In genomic region chr19:48887861-48888612, GRCh38 we compare ENCODE assay signal across 19 cellular contexts. TPM values are rescaled to one million over a fixed set of nuclear protein-coding genes. Genes with fewer than 3 reads are reported as not detected.
DNase-seq lines count a peak whose midpoint lies in the region; ATAC-seq, FAIRE-seq and TF ChIP-seq lines count a peak whose summit lies in the region.
"Had no signal": no experiment of that assay in that cellular context is flagged by ENCODE, and none has a peak within 500 bp of the region (broad histone marks: within the 10 kb centered on the region; RNA-seq: fewer than 3 reads in every experiment).

No MANE protein-coding gene starts in this region.

- H3K27ac ChIP-seq in K562 (ENCODE audit: extremely low read depth, low read depth, low read length) (no peak overlapping the region), mesenchymal stem cell (ENCODE audit: low read length, poor library complexity, severe bottlenecking) (no peak overlapping the region)
- H3K27ac ChIP-seq: SJSA1 had no signal

- H4K91ac ChIP-seq in mesenchymal stem cell (ENCODE audit: low read length), result peak overlapping the region; percentile 40

- BruUV-seq in K562 (replicated peaks; lab: Mats Ljungman, UMichigan), result no TSS peak

- H3K18ac ChIP-seq in mesenchymal stem cell (ENCODE audit: low read depth in 1 of 2, low read length in 2 of 2), result no peak overlapping the region

- H3K14ac ChIP-seq in mesenchymal stem cell (ENCODE audit: low read length in 2 of 2), result peak overlapping the region in 1 of 2 experiments; percentile 13

- peak overlapping the region in 1 of 2 experiments; percentile 73; a peak in 2 of 4 replicates for H3K9ac ChIP-seq in K562 (ENCODE audit: insufficient read depth in 1 of 2, low read depth in 2 of 2, low read length in 2 of 2)
- no peak overlapping the region for H3K9ac ChIP-seq in mesenchymal stem cell (ENCODE audit: low read length)

- no peak overlapping the region for H2BK5ac ChIP-seq in mesenchymal stem cell (ENCODE audit: low read depth, low read length, poor library complexity, severe bottlenecking)

- in situ Hi-C loops in K562 (cut with MboI), result no loop called here

- FAIRE-seq in K562 (lab: Jason Lieb, UNC), result no peak

- H3K4me2 ChIP-seq in K562 (ENCODE audit: insufficient read depth, low read length), result no peak overlapping the region
- H3K4me2 ChIP-seq in mesenchymal stem cell (ENCODE audit: low read length, poor library complexity, severe bottlenecking), result no peak overlapping the region

- H2AFZ ChIP-seq in K562 (ENCODE audit: low read depth, low read length), result peak overlapping the region; percentile 46
- H2AFZ ChIP-seq in mesenchymal stem cell (ENCODE audit: low read depth, low read length), result no peak overlapping the region

- no peaks in the 10 kb centered on the region for H3K79me1 ChIP-seq in mesenchymal stem cell (replicated peaks; ENCODE audit: low read length, poor library complexity, severe bottlenecking)

- no peak overlapping the region for H2BK12ac ChIP-seq in mesenchymal stem cell (ENCODE audit: low read length in 2 of 2)

- H2BK120ac ChIP-seq in mesenchymal stem cell (ENCODE audit: low read depth, low read length), result no peak overlapping the region

- TF ChIP-seq CTCF in K562 (IDR thresholded peaks at IDR 0.05 in 2 of 3, conservative IDR thresholded peaks at IDR 0.05 in 1 of 3; ENCODE audit: insufficient read depth in 2 of 3, low read depth in 1 of 3, low read length in 3 of 3), result no peak

- no peak for TF ChIP-seq RAD21 in K562 (CRISPR knock-in tag; conservative IDR thresholded peaks at IDR 0.05 in 1 of 2, IDR thresholded peaks at IDR 0.05 in 1 of 2)

- no peak overlapping the region for H3K4me3 ChIP-seq in K562
- no peak overlapping the region for H3K4me3 ChIP-seq in mesenchymal stem cell (ENCODE audit: insufficient read depth in 1 of 2, low read depth in 1 of 2, low read length in 2 of 2)
- H3K4me3 ChIP-seq: SJSA1 had no signal

- TF ChIP-seq POLR2A in K562 (conservative IDR thresholded peaks at IDR 0.05), result no peak

- H3K4me1 ChIP-seq in K562 (replicated peaks in 1 of 2; ENCODE audit: control insufficient read depth in 2 of 2, insufficient read depth in 2 of 2, low read length in 2 of 2) (peaks cover 34 to 57% of the 10 kb centered on the region in 2 experiments), mesenchymal stem cell (ENCODE audit: control insufficient read depth, insufficient read depth, low read depth, low read length) (peaks cover 4% of the 10 kb centered on the region)
- H3K4me1 ChIP-seq: SJSA1 had no signal

- no peak overlapping the region for H4K8ac ChIP-seq in mesenchymal stem cell (ENCODE audit: low read length)

- H3K9me3 ChIP-seq in K562 (replicated peaks; ENCODE audit: control insufficient read depth, insufficient read depth, low read depth, low read length) (no peaks in the 10 kb centered on the region; the same call in 1 of the 2 replicates), mesenchymal stem cell (ENCODE audit: control insufficient read depth, low read length) (no peaks in the 10 kb centered on the region)
- H3K9me3 ChIP-seq: SJSA1 had no signal

- H3K79me2 ChIP-seq in K562 (ENCODE audit: control insufficient read depth, insufficient read depth, low read length), result no peaks in the 10 kb centered on the region

- H3K4ac ChIP-seq in mesenchymal stem cell (ENCODE audit: low read depth in 1 of 2, low read length in 2 of 2), result no peak overlapping the region

- POLR2A ChIA-PET in K562 (lab: Yijun Ruan, JAX), result interaction anchor here (1.5 to 5.9 kb wide), 2 partner anchors 8 to 13 kb away, joined by 6 to 71 read pairs; partner anchors contain the start of gene PPP1R15A

- H3K36me3 ChIP-seq in K562 (ENCODE audit: control insufficient read depth, insufficient read depth, low read length) (no peaks in the 10 kb centered on the region), mesenchymal stem cell (ENCODE audit: control insufficient read depth in 1 of 2, insufficient read depth in 2 of 2, low read depth in 1 of 2, low read length in 2 of 2) (no peaks in the 10 kb centered on the region)
- H3K36me3 ChIP-seq: SJSA1 had no signal

- H3K9me1 ChIP-seq in K562 (ENCODE audit: control insufficient read depth, insufficient read depth, low read length), result no peaks in the 10 kb centered on the region

- H2BK15ac ChIP-seq in mesenchymal stem cell (ENCODE audit: low read depth, poor library complexity, severe bottlenecking), result no peak overlapping the region

- H3K27me3 ChIP-seq in K562 (ENCODE audit: control insufficient read depth in 2 of 2, insufficient read depth in 2 of 2, low read length in 2 of 2) (no peaks in the 10 kb centered on the region), mesenchymal stem cell (ENCODE audit: control insufficient read depth in 1 of 2, insufficient read depth in 1 of 2, low read length in 2 of 2) (no peaks in the 10 kb centered on the region)
- H3K27me3 ChIP-seq: SJSA1 had no signal

- no peaks in the 10 kb centered on the region for H4K20me1 ChIP-seq in K562 (replicated peaks; ENCODE audit: control insufficient read depth, insufficient read depth, low read length)

- WGBS in K562 (ENCODE audit: insufficient coverage, low coverage, missing lambda C conversion rate), result 81% methylated on average over 15 of the region's 21 CpGs
- 92% methylated on average over 21 of the region's 21 CpGs for WGBS in mesenchymal stem cell

- DNase-seq in ELF-1 (ENCODE audit: low read depth, low spot score) (peak; percentile 67), K562 (ENCODE audit: extremely low read depth in 1 of 4, low spot score in 3 of 4) (no peak), mesenchymal stem cell (no peak), SKM-1 (lab: John Stamatoyannopoulos, UW; ENCODE audit: unreplicated experiment) (no peak), anterior cingulate cortex (lab: John Stamatoyannopoulos, UW) (no peak)
- DNase-seq: CD4-positive, CD25-positive, alpha-beta regulatory T cell; DMS79; Kasumi-1; NCI-H1694 treated with DMSO at 0.1 percent for 48 hours; NCI-H2081 treated with DMSO at 0.1 percent for 48 hours; NCI-H2171 treated with DMSO at 0.1 percent for 48 hours; NCI-H446; NCI-H526 had no signal

- ATAC-seq in K562 (peak; percentile 53), HG02973 (IDR thresholded peaks at IDR 0.05; ENCODE audit: unreplicated experiment) (no peak)
- ATAC-seq: HCT116, Right ventricle myocardium inferior had no signal

- intact Hi-C loops in K562 (cut with micrococcal nuclease), result no loop called here

- CTCF ChIA-PET in K562 (lab: Yijun Ruan, JAX; ENCODE audit: low intra/inter-chr PET ratio), result no interaction called here

- H2AK5ac ChIP-seq in mesenchymal stem cell (ENCODE audit: low read length, severe bottlenecking), result no peak overlapping the region

- H3K23ac ChIP-seq in mesenchymal stem cell (ENCODE audit: low read length in 2 of 2), result no peak overlapping the region

- no peak for TF ChIP-seq EP300 in K562 (IDR thresholded peaks at IDR 0.05; ENCODE audit: low read length)

RNA-seq across cellular contexts. Expression of gene TULP2, which starts 10.5 kb away (rescaled TPM):
- 0.46 and 1.5 TPM in 2 replicates for total RNA-seq in K562 (2011; cell fraction: chromatin; rRNA removed; ENCODE audit: low replicate concordance)
- 1.2 and 1.7 TPM in 2 replicates for total RNA-seq in K562 (2011; cell fraction: nucleolus; rRNA removed)
- 0.53 and 2.4 TPM in 2 replicates for total RNA-seq in K562 (2011; cell fraction: nucleoplasm; rRNA removed)
- total RNA-seq in K562 (2014; rRNA removed) (0.05 TPM in 1 of 2 replicates, not detected in the other), K562 (2014; rRNA removed; fragmentation: Illumina TruSeq; extraction: Trizol) (0.07 TPM in 1 of 2 replicates, not detected in the other), K562 (2015; rRNA removed; fragmentation: Illumina TruSeq; extraction: Trizol) (0.11 TPM in 2 replicates), K562 (2021) (0.89 and 1.5 TPM in 2 replicates)
- polyA plus RNA-seq in K562 (2011; rRNA removed) (0.25 and 1.4 TPM in 2 replicates), K562 (2014; fragmentation: Illumina TruSeq; extraction: Trizol) (0.15 and 0.19 TPM in 2 replicates), K562 (2014; fragmentation: Nextera tagmentation; extraction: Ambion mirVana) (under 1 TPM in 1 of 2 experiments, not detected in 1; 0.18 TPM), K562 (2014; rRNA removed) (0.38 and 1.1 TPM in 2 replicates)
- polyA plus RNA-seq in K562 (2011; cell fraction: cytosol; rRNA removed), result 0.49 and 1.2 TPM in 2 replicates
- 0.37 and 2.6 TPM in 2 replicates for polyA plus RNA-seq in K562 (2011; cell fraction: nucleus; rRNA removed)
- polyA plus RNA-seq in K562 (2012), result 0.53 and 0.68 TPM in 2 replicates
- 0.53 and 0.90 TPM in 2 replicates for polyA minus RNA-seq in K562 (2011; rRNA and poly(A)+ RNA removed)
- 2.3 TPM in 1 of 2 replicates, not detected in the other for polyA minus RNA-seq in K562 (2011; cell fraction: cytosol; rRNA and poly(A)+ RNA removed)
- 0.78 TPM in 1 of 2 replicates, not detected in the other for polyA minus RNA-seq in K562 (2011; cell fraction: nucleus; rRNA and poly(A)+ RNA removed)
- polyA plus RNA-seq in mesenchymal stem cell (2013, experiment 1 of 2), result 0.01 TPM
- not detected for polyA plus RNA-seq in mesenchymal stem cell (2013, experiment 2 of 2)
- total RNA-seq: CD4-positive, CD25-positive, alpha-beta regulatory T cell; MCF 10A; Right ventricle myocardium inferior; SJSA1 had no signal
- polyA plus RNA-seq: CD4-positive, CD25-positive, alpha-beta regulatory T cell had no signal

RNA-seq across cellular contexts. Expression of gene NUCB1, which starts 12.1 kb away (rescaled TPM):
- 137 and 349 TPM in 2 replicates for total RNA-seq in K562 (2011; cell fraction: chromatin; rRNA removed; ENCODE audit: low replicate concordance)
- total RNA-seq in K562 (2011; cell fraction: nucleolus; rRNA removed), result 313 and 352 TPM in 2 replicates
- 274 and 285 TPM in 2 replicates for total RNA-seq in K562 (2011; cell fraction: nucleoplasm; rRNA removed)
- total RNA-seq in K562 (2014; rRNA removed) (102 and 111 TPM in 2 replicates), K562 (2014; rRNA removed; fragmentation: Illumina TruSeq; extraction: Trizol) (25.5 and 42.5 TPM in 2 replicates), K562 (2015; rRNA removed; fragmentation: Illumina TruSeq; extraction: Trizol) (71.7 and 82.4 TPM in 2 replicates), K562 (2021) (138 and 153 TPM in 2 replicates)
- polyA plus RNA-seq in K562 (2011; rRNA removed) (59.3 and 117 TPM in 2 replicates), K562 (2014; fragmentation: Illumina TruSeq; extraction: Trizol) (87.6 and 141 TPM in 2 replicates), K562 (2014; fragmentation: Nextera tagmentation; extraction: Ambion mirVana) (1 to 10 TPM; 3.1 to 5.3 TPM), K562 (2014; rRNA removed) (133 and 139 TPM in 2 replicates)
- polyA plus RNA-seq in K562 (2011; cell fraction: cytosol; rRNA removed), result 120 and 173 TPM in 2 replicates
- 155 and 191 TPM in 2 replicates for polyA plus RNA-seq in K562 (2011; cell fraction: nucleus; rRNA removed)
- polyA plus RNA-seq in K562 (2012), result 146 and 236 TPM in 2 replicates
- 33.7 and 41.4 TPM in 2 replicates for polyA minus RNA-seq in K562 (2011; rRNA and poly(A)+ RNA removed)
- 54.1 and 89.7 TPM in 2 replicates for polyA minus RNA-seq in K562 (2011; cell fraction: cytosol; rRNA and poly(A)+ RNA removed)
- polyA minus RNA-seq in K562 (2011; cell fraction: nucleus; rRNA and poly(A)+ RNA removed), result 35.5 and 49.4 TPM in 2 replicates
- polyA plus RNA-seq in mesenchymal stem cell (2013, experiment 1 of 2), result 185 TPM
- polyA plus RNA-seq in mesenchymal stem cell (2013, experiment 2 of 2), result 179 TPM

RNA-seq across cellular contexts. Expression of gene PPP1R15A, which starts 15.8 kb away (rescaled TPM):
- total RNA-seq in K562 (2011; cell fraction: chromatin; rRNA removed; ENCODE audit: low replicate concordance), result 91.7 and 166 TPM in 2 replicates
- 117 and 129 TPM in 2 replicates for total RNA-seq in K562 (2011; cell fraction: nucleolus; rRNA removed)
- total RNA-seq in K562 (2011; cell fraction: nucleoplasm; rRNA removed), result 102 and 128 TPM in 2 replicates
- total RNA-seq in K562 (2014; rRNA removed), result 59.1 and 87.0 TPM in 2 replicates
- 37.8 and 44.0 TPM in 2 replicates for total RNA-seq in K562 (2014; rRNA removed; fragmentation: Illumina TruSeq; extraction: Trizol)
- total RNA-seq in K562 (2015; rRNA removed; fragmentation: Illumina TruSeq; extraction: Trizol), result 34.8 and 35.5 TPM in 2 replicates
- total RNA-seq in K562 (2021), result 64.8 and 67.4 TPM in 2 replicates
- polyA plus RNA-seq in K562 (2011; rRNA removed), result 38.1 and 60.9 TPM in 2 replicates
- polyA plus RNA-seq in K562 (2011; cell fraction: cytosol; rRNA removed), result 32.7 and 34.1 TPM in 2 replicates
- polyA plus RNA-seq in K562 (2011; cell fraction: nucleus; rRNA removed), result 82.3 and 88.1 TPM in 2 replicates
- 62.3 and 136 TPM in 2 replicates for polyA plus RNA-seq in K562 (2012)
- polyA plus RNA-seq in K562 (2014; fragmentation: Illumina TruSeq; extraction: Trizol), result 67.6 and 73.7 TPM in 2 replicates
- 1 to 10 TPM in 1 of 2 experiments, under 1 TPM in 1; 0.42 to 1.3 TPM for polyA plus RNA-seq in K562 (2014; fragmentation: Nextera tagmentation; extraction: Ambion mirVana)
- 55.7 and 77.6 TPM in 2 replicates for polyA plus RNA-seq in K562 (2014; rRNA removed)
- polyA minus RNA-seq in K562 (2011; rRNA and poly(A)+ RNA removed), result 26.6 and 38.8 TPM in 2 replicates
- polyA minus RNA-seq in K562 (2011; cell fraction: cytosol; rRNA and poly(A)+ RNA removed), result 24.1 and 29.0 TPM in 2 replicates
- polyA minus RNA-seq in K562 (2011; cell fraction: nucleus; rRNA and poly(A)+ RNA removed), result 33.5 and 61.9 TPM in 2 replicates
- polyA plus RNA-seq in mesenchymal stem cell (2013, experiment 1 of 2), result 121 TPM
- 118 TPM for polyA plus RNA-seq in mesenchymal stem cell (2013, experiment 2 of 2)

RNA-seq across cellular contexts. Expression of gene PLEKHA4, which starts 19.6 kb away (rescaled TPM):
- total RNA-seq in K562 (2011; cell fraction: chromatin; rRNA removed; ENCODE audit: low replicate concordance), result 22.1 and 56.7 TPM in 2 replicates
- 27.5 and 39.4 TPM in 2 replicates for total RNA-seq in K562 (2011; cell fraction: nucleolus; rRNA removed)
- total RNA-seq in K562 (2011; cell fraction: nucleoplasm; rRNA removed), result 22.7 and 27.9 TPM in 2 replicates
- total RNA-seq in K562 (2014; rRNA removed), result 17.0 and 20.1 TPM in 2 replicates
- total RNA-seq in K562 (2014; rRNA removed; fragmentation: Illumina TruSeq; extraction: Trizol), result 3.3 and 4.4 TPM in 2 replicates
- 5.2 and 5.6 TPM in 2 replicates for total RNA-seq in K562 (2015; rRNA removed; fragmentation: Illumina TruSeq; extraction: Trizol)
- total RNA-seq in K562 (2021), result 27.2 and 30.8 TPM in 2 replicates
- polyA plus RNA-seq in K562 (2011; rRNA removed), result 13.4 and 25.1 TPM in 2 replicates
- 20.5 and 26.0 TPM in 2 replicates for polyA plus RNA-seq in K562 (2011; cell fraction: cytosol; rRNA removed)
- 33.6 and 37.4 TPM in 2 replicates for polyA plus RNA-seq in K562 (2011; cell fraction: nucleus; rRNA removed)
- 17.0 and 29.2 TPM in 2 replicates for polyA plus RNA-seq in K562 (2012)
- 11.4 and 18.4 TPM in 2 replicates for polyA plus RNA-seq in K562 (2014; fragmentation: Illumina TruSeq; extraction: Trizol)
- under 1 TPM; 0.07 to 0.31 TPM for polyA plus RNA-seq in K562 (2014; fragmentation: Nextera tagmentation; extraction: Ambion mirVana)
- 22.0 and 23.5 TPM in 2 replicates for polyA plus RNA-seq in K562 (2014; rRNA removed)
- 2.8 and 3.5 TPM in 2 replicates for polyA minus RNA-seq in K562 (2011; rRNA and poly(A)+ RNA removed)
- polyA minus RNA-seq in K562 (2011; cell fraction: cytosol; rRNA and poly(A)+ RNA removed), result 10.6 and 15.0 TPM in 2 replicates
- 8.1 and 13.7 TPM in 2 replicates for polyA minus RNA-seq in K562 (2011; cell fraction: nucleus; rRNA and poly(A)+ RNA removed)
- polyA plus RNA-seq in mesenchymal stem cell (2013, experiment 1 of 2), result 20.7 TPM
- polyA plus RNA-seq in mesenchymal stem cell (2013, experiment 2 of 2), result 20.0 TPM

RNA-seq across cellular contexts. Expression of gene DHDH, which starts 45.5 kb away (rescaled TPM):
- 1.4 and 2.3 TPM in 2 replicates for total RNA-seq in K562 (2011; cell fraction: chromatin; rRNA removed; ENCODE audit: low replicate concordance)
- total RNA-seq in K562 (2011; cell fraction: nucleolus; rRNA removed), result 1.7 and 2.7 TPM in 2 replicates
- total RNA-seq in K562 (2011; cell fraction: nucleoplasm; rRNA removed), result 0.99 and 1.0 TPM in 2 replicates
- total RNA-seq in K562 (2014; rRNA removed) (1.1 and 1.5 TPM in 2 replicates), K562 (2014; rRNA removed; fragmentation: Illumina TruSeq; extraction: Trizol) (0.44 and 0.51 TPM in 2 replicates), K562 (2015; rRNA removed; fragmentation: Illumina TruSeq; extraction: Trizol) (0.76 and 1.2 TPM in 2 replicates), K562 (2021) (1.6 and 2.1 TPM in 2 replicates)
- polyA plus RNA-seq in K562 (2011; rRNA removed) (1.9 and 4.2 TPM in 2 replicates), K562 (2014; fragmentation: Illumina TruSeq; extraction: Trizol) (0.37 and 1.2 TPM in 2 replicates), K562 (2014; fragmentation: Nextera tagmentation; extraction: Ambion mirVana) (under 1 TPM; 0.41 to 0.87 TPM), K562 (2014; rRNA removed) (1.3 and 1.6 TPM in 2 replicates)
- polyA plus RNA-seq in K562 (2011; cell fraction: cytosol; rRNA removed), result 4.5 and 4.6 TPM in 2 replicates
- polyA plus RNA-seq in K562 (2011; cell fraction: nucleus; rRNA removed), result 3.6 and 5.2 TPM in 2 replicates
- polyA plus RNA-seq in K562 (2012), result 2.2 and 4.5 TPM in 2 replicates
- 0.25 and 0.45 TPM in 2 replicates for polyA minus RNA-seq in K562 (2011; rRNA and poly(A)+ RNA removed)
- polyA minus RNA-seq in K562 (2011; cell fraction: cytosol; rRNA and poly(A)+ RNA removed), result 2.7 TPM in 1 of 2 replicates, not detected in the other
- 0.81 and 1.6 TPM in 2 replicates for polyA minus RNA-seq in K562 (2011; cell fraction: nucleus; rRNA and poly(A)+ RNA removed)
- polyA plus RNA-seq in mesenchymal stem cell (2013, experiment 1 of 2), result not detected
- 0.04 TPM for polyA plus RNA-seq in mesenchymal stem cell (2013, experiment 2 of 2)
- total RNA-seq: CD4-positive, CD25-positive, alpha-beta regulatory T cell; MCF 10A; Right ventricle myocardium inferior had no signal
- polyA plus RNA-seq: BJ had no signal
